Comparison of ENCODE assay signal across 8 cellular contexts in the genomic region with DNA sequence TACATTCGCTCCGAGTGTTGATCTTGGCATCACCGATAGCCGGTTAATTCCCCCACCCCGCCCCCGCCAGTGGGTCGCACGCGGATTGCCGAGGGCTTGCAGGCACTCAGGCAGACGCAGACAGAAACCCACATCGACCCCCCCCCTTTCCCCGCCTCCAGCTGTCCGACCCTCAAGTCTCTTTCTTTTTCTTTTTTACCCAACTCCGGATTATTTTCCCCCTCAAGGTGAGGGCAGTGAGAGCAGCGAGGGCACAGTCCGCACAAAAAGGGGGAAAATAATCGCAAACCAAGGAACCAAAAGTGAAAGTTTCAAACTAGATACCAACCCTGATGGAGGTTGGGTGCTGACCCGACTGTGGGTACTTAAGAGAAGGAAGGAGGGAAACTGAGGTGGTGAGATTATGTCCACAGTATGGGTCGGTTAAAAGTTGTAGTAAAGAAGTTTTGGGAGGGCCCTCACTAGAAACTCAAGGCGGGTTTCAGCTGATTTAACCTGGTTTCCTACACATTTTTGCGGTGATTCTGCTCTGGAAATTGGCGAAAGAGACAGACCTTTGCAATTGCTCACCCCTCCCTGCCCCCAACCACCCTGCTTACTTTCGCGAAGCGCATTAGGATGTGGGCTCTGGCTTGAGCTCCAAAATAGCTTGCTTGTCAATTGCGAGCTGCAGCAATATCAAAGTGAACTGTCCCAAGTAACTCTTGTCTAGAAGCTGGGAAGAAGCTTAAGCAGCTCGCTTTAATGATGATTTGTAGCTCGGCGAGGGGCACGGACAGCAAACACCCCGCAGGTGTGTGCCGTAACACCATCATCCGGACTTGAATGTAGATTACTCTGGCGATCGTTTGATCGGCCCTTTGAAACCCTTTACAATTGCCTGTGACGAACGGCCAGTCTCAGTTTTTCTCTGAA. TPM values are rescaled to one million over a fixed set of nuclear protein-coding genes. Genes with fewer than 3 reads are reported as not detected.
DNase-seq lines count a peak whose midpoint lies in the region; ATAC-seq and TF ChIP-seq lines count a peak whose summit lies in the region.

No MANE protein-coding gene starts in this region.

- TF ChIP-seq CTCF in left lung (IDR thresholded peaks at IDR 0.05), result no peak

- H3K36me3 Mint-ChIP-seq in T-helper 2 cell treated with Interferon-gamma antibody and Interleukin-4, amounts not matched to agents 5 μg/mL and 100 μg/mL, for 36 hours (ENCODE audit: low read depth), result peaks cover 8% of the 10 kb centered on the region
- peaks cover 5% of the 10 kb centered on the region for H3K36me3 Mint-ChIP-seq in activated naive CD8-positive, alpha-beta T cell treated with anti-CD3 and anti-CD28 coated beads, Interleukin-2, amount 10 ng/mL, durations not matched to agents 7 days and 5 days

- H3K4me3 Mint-ChIP-seq in T-helper 2 cell treated with Interferon-gamma antibody and Interleukin-4, amounts not matched to agents 5 μg/mL and 100 μg/mL, for 36 hours, result peak overlapping the region; percentile 49
- peak overlapping the region; percentile 68 for H3K4me3 Mint-ChIP-seq in activated naive CD8-positive, alpha-beta T cell treated with anti-CD3 and anti-CD28 coated beads, Interleukin-2, amount 10 ng/mL, durations not matched to agents 7 days and 5 days

- POLR2A ChIA-PET in activated naive CD8-positive, alpha-beta T cell treated with anti-CD3 and anti-CD28 coated beads, Interleukin-2, amount 10 ng/mL, durations not matched to agents 7 days and 5 days (lab: Charles Lee), result no interaction called here

- H3K9me3 Mint-ChIP-seq in T-helper 2 cell treated with Interferon-gamma antibody and Interleukin-4, amounts not matched to agents 5 μg/mL and 100 μg/mL, for 36 hours, result peaks cover 7% of the 10 kb centered on the region
- peaks cover 9% of the 10 kb centered on the region for H3K9me3 Mint-ChIP-seq in activated naive CD8-positive, alpha-beta T cell treated with anti-CD3 and anti-CD28 coated beads, Interleukin-2, amount 10 ng/mL, durations not matched to agents 7 days and 5 days

- H3K27ac ChIP-seq in left lung (no peak overlapping the region), subcutaneous abdominal adipose tissue (ENCODE audit: low read depth, low read length) (no peak overlapping the region)

- no peak for ATAC-seq in activated naive CD8-positive, alpha-beta T cell treated with anti-CD3 and anti-CD28 coated beads, Interleukin-2, amount 10 ng/mL, durations not matched to agents 7 days and 5 days (ENCODE audit: low read depth)
- ATAC-seq in left lung, result peak; percentile 41
- ATAC-seq in HG03108 (IDR thresholded peaks at IDR 0.05; ENCODE audit: unreplicated experiment), result no peak
- ATAC-seq in HG03460 (IDR thresholded peaks at IDR 0.05; ENCODE audit: unreplicated experiment), result no peak

- H3K9me3 ChIP-seq in left lung, result no peaks in the 10 kb centered on the region
- H3K9me3 ChIP-seq in subcutaneous abdominal adipose tissue (ENCODE audit: control insufficient read depth in 5 of 5, low read length in 5 of 5), result peaks cover 0 to 5% (median 0%) of the 10 kb centered on the region in 5 donors

- H3K9ac ChIP-seq in subcutaneous abdominal adipose tissue (ENCODE audit: low read length in 5 of 5), result no peak overlapping the region

- intact Hi-C loops in left lung (cut with DNase I), result no loop called here

- peaks cover 6% of the 10 kb centered on the region for H3K4me1 Mint-ChIP-seq in T-helper 2 cell treated with Interferon-gamma antibody and Interleukin-4, amounts not matched to agents 5 μg/mL and 100 μg/mL, for 36 hours (ENCODE audit: low read depth)
- H3K4me1 Mint-ChIP-seq in activated naive CD8-positive, alpha-beta T cell treated with anti-CD3 and anti-CD28 coated beads, Interleukin-2, amount 10 ng/mL, durations not matched to agents 7 days and 5 days, result peaks cover 13% of the 10 kb centered on the region

- H3K4me3 ChIP-seq in left lung (peak overlapping the region; percentile 6 to 16), subcutaneous abdominal adipose tissue (ENCODE audit: low read depth in 1 of 5, low read length in 5 of 5) (peak overlapping the region; percentile 30 to 62 (median 58))

- H3K36me3 ChIP-seq in left lung (no peaks in the 10 kb centered on the region), subcutaneous abdominal adipose tissue (ENCODE audit: control insufficient read depth in 5 of 5, insufficient read depth in 5 of 5, low read length in 5 of 5) (no peaks in the 10 kb centered on the region)

- H3K27ac Mint-ChIP-seq in T-helper 2 cell treated with Interferon-gamma antibody and Interleukin-4, amounts not matched to agents 5 μg/mL and 100 μg/mL, for 36 hours, result peak overlapping the region; percentile 41
- peak overlapping the region; percentile 7 for H3K27ac Mint-ChIP-seq in activated naive CD8-positive, alpha-beta T cell treated with anti-CD3 and anti-CD28 coated beads, Interleukin-2, amount 10 ng/mL, durations not matched to agents 7 days and 5 days

- H3K27me3 ChIP-seq in left lung (peaks cover 73 to 100% of the 10 kb centered on the region in 2 donors), subcutaneous abdominal adipose tissue (ENCODE audit: control insufficient read depth in 5 of 5, insufficient read depth in 4 of 5, low read length in 5 of 5) (peaks cover 70 to 95% (median 73%) of the 10 kb centered on the region in 5 donors)

- H3K27me3 Mint-ChIP-seq in T-helper 2 cell treated with Interferon-gamma antibody and Interleukin-4, amounts not matched to agents 5 μg/mL and 100 μg/mL, for 36 hours (ENCODE audit: low read depth), result peaks cover 85% of the 10 kb centered on the region
- H3K27me3 Mint-ChIP-seq in activated naive CD8-positive, alpha-beta T cell treated with anti-CD3 and anti-CD28 coated beads, Interleukin-2, amount 10 ng/mL, durations not matched to agents 7 days and 5 days, result peaks cover 83% of the 10 kb centered on the region

- H3K4me1 ChIP-seq in left lung, result peaks cover 9 to 11% of the 10 kb centered on the region in 2 donors
- peaks cover 0 to 18% (median 16%) of the 10 kb centered on the region in 5 donors for H3K4me1 ChIP-seq in subcutaneous abdominal adipose tissue (ENCODE audit: control insufficient read depth in 5 of 5, insufficient read depth in 5 of 5, low read length in 5 of 5)

- no peak for DNase-seq in T-helper 2 cell treated with Interferon-gamma antibody and Interleukin-4, amounts not matched to agents 5 μg/mL and 100 μg/mL, for 36 hours (ENCODE audit: low spot score)
- no peak for DNase-seq in T-helper 2 cell
- peak; percentile 38 for DNase-seq in activated naive CD8-positive, alpha-beta T cell treated with anti-CD3 and anti-CD28 coated beads, Interleukin-2, amount 10 ng/mL, durations not matched to agents 7 days and 5 days
- DNase-seq in left lung, result no peak
- DNase-seq in stimulated activated CD4-positive, alpha-beta T cell treated with anti-CD3 and anti-CD28 coated beads, Interleukin-2, amount 100 ng/mL, for 48 hours, result no peak

RNA-seq across cellular contexts. Expression of a gene that starts 15.7 kb away (rescaled TPM):
- not detected for total RNA-seq in activated naive CD8-positive, alpha-beta T cell treated with anti-CD3 and anti-CD28 coated beads, Interleukin-2, amount 10 ng/mL, durations not matched to agents 7 days and 5 days
- 1 to 10 TPM in 1 of 2 donors, not detected in 1; 2.4 TPM for total RNA-seq in left lung
